8 cellular contexts compared by ENCODE assay signal in genomic region chr13:26222523-26223046, GRCh38. TPM values are rescaled to one million over a fixed set of nuclear protein-coding genes. Genes with fewer than 3 reads are reported as not detected.
DNase-seq lines count a peak whose midpoint lies in the region; ATAC-seq, FAIRE-seq and TF ChIP-seq lines count a peak whose summit lies in the region.

No MANE protein-coding gene starts in this region.

- no peak for DNase-seq in activated naive CD4-positive, alpha-beta T cell treated with anti-CD3 and anti-CD28 coated beads for 36 hours
- DNase-seq in activated naive CD4-positive, alpha-beta T cell (lab: John Stamatoyannopoulos, UW), result no peak
- no peak for DNase-seq in activated CD4-positive, alpha-beta memory T cell treated with anti-CD3 and anti-CD28 coated beads for 36 hours
- no peak for DNase-seq in left ventricle myocardium inferior
- no peak for DNase-seq in urothelium cell line (ENCODE audit: low spot score)
- no peak for DNase-seq in NCI-H446 treated with DMSO at 0.1 percent for 48 hours (lab: John Stamatoyannopoulos, UW)

- no peaks in the 10 kb centered on the region for H3K27me3 ChIP-seq in left ventricle myocardium inferior (ENCODE audit: low read depth)

- H3K27me3 Mint-ChIP-seq in activated naive CD4-positive, alpha-beta T cell treated with anti-CD3 and anti-CD28 coated beads for 36 hours (ENCODE audit: low read depth), result peaks cover 2% of the 10 kb centered on the region
- no peaks in the 10 kb centered on the region for H3K27me3 Mint-ChIP-seq in activated CD4-positive, alpha-beta memory T cell treated with anti-CD3 and anti-CD28 coated beads for 36 hours

- peak overlapping the region; percentile 100 for H3K27ac Mint-ChIP-seq in activated naive CD4-positive, alpha-beta T cell treated with anti-CD3 and anti-CD28 coated beads for 36 hours
- H3K27ac Mint-ChIP-seq in activated CD4-positive, alpha-beta memory T cell treated with anti-CD3 and anti-CD28 coated beads for 36 hours, result peak overlapping the region; percentile 100

- H3K9me3 Mint-ChIP-seq in activated naive CD4-positive, alpha-beta T cell treated with anti-CD3 and anti-CD28 coated beads for 36 hours, result no peaks in the 10 kb centered on the region
- H3K9me3 Mint-ChIP-seq in activated CD4-positive, alpha-beta memory T cell treated with anti-CD3 and anti-CD28 coated beads for 36 hours, result no peaks in the 10 kb centered on the region

- peak overlapping the region; percentile 98 for H3K27ac ChIP-seq in left ventricle myocardium inferior (replicated peaks)
- peak overlapping the region; percentile 92 to 100 (median 99) for H3K27ac ChIP-seq in skin epidermis

- H3K9me3 ChIP-seq in left ventricle myocardium inferior (replicated peaks), result no peaks in the 10 kb centered on the region

- TF ChIP-seq CTCF in left ventricle myocardium inferior (IDR thresholded peaks at IDR 0.05; ENCODE audit: borderline replicate concordance), result no peak

- ATAC-seq in HG03103 (IDR thresholded peaks at IDR 0.05; ENCODE audit: low read depth, unreplicated experiment), result peak; percentile 38

- FAIRE-seq in urothelium cell line (lab: Jason Lieb, UNC), result no peak

- CTCF ChIA-PET in activated naive CD4-positive, alpha-beta T cell treated with anti-CD3 and anti-CD28 coated beads for 36 hours (lab: Charles Lee), result interaction anchor here (0.6 to 5.6 kb wide), 3 partner anchors 32 to 78 kb away, joined by 3 to 33 read pairs (median 4); no protein-coding TSS in a partner anchor
- CTCF ChIA-PET in activated CD4-positive, alpha-beta memory T cell treated with anti-CD3 and anti-CD28 coated beads for 36 hours (lab: Charles Lee), result interaction anchor here (1.1 to 9.3 kb wide), 3 partner anchors 33 to 476 kb away, joined by 3 to 73 read pairs (median 5); no protein-coding TSS in a partner anchor

- H3K4me1 Mint-ChIP-seq in activated naive CD4-positive, alpha-beta T cell treated with anti-CD3 and anti-CD28 coated beads for 36 hours (ENCODE audit: low read depth), result peaks cover 27% of the 10 kb centered on the region
- H3K4me1 Mint-ChIP-seq in activated CD4-positive, alpha-beta memory T cell treated with anti-CD3 and anti-CD28 coated beads for 36 hours (ENCODE audit: low read depth), result peaks cover 30% of the 10 kb centered on the region

- peaks cover 21% of the 10 kb centered on the region for H3K36me3 ChIP-seq in left ventricle myocardium inferior

- H3K4me3 ChIP-seq in left ventricle myocardium inferior (peak overlapping the region; percentile 94), skin epidermis (peak overlapping the region; percentile 56 to 98 (median 91))

- intact Hi-C loops in activated naive CD4-positive, alpha-beta T cell treated with anti-CD3 and anti-CD28 coated beads for 36 hours (cut with micrococcal nuclease), result loop anchor here (1.0 to 10.0 kb wide), 6 partner anchors 348 to 1398 kb away; partner anchors contain the start of genes GTF3A, LNX2, NUP58 and POLR1D
- intact Hi-C loops in activated CD4-positive, alpha-beta memory T cell treated with anti-CD3 and anti-CD28 coated beads for 36 hours (cut with micrococcal nuclease), result no loop called here
- intact Hi-C loops in left ventricle myocardium inferior (cut with micrococcal nuclease), result no loop called here

- POLR2A ChIA-PET in activated CD4-positive, alpha-beta memory T cell treated with anti-CD3 and anti-CD28 coated beads for 36 hours (lab: Charles Lee), result interaction anchor here (1.3 to 2.1 kb wide), 3 partner anchors 31 to 37 kb away, joined by 4 to 11 read pairs (median 7); partner anchors contain the start of gene CDK8

- H3K4me3 Mint-ChIP-seq in activated naive CD4-positive, alpha-beta T cell treated with anti-CD3 and anti-CD28 coated beads for 36 hours, result peak overlapping the region; percentile 91
- H3K4me3 Mint-ChIP-seq in activated CD4-positive, alpha-beta memory T cell treated with anti-CD3 and anti-CD28 coated beads for 36 hours, result peak overlapping the region; percentile 94

- peaks cover 12% of the 10 kb centered on the region for H3K36me3 Mint-ChIP-seq in activated naive CD4-positive, alpha-beta T cell treated with anti-CD3 and anti-CD28 coated beads for 36 hours (ENCODE audit: low read depth)
- H3K36me3 Mint-ChIP-seq in activated CD4-positive, alpha-beta memory T cell treated with anti-CD3 and anti-CD28 coated beads for 36 hours, result peaks cover 20% of the 10 kb centered on the region

- peaks cover 48% of the 10 kb centered on the region for H3K4me1 ChIP-seq in left ventricle myocardium inferior

RNA-seq across cellular contexts. Expression of gene RNF6, which starts 0.5 kb away (rescaled TPM):
- total RNA-seq in activated naive CD4-positive, alpha-beta T cell treated with anti-CD3 and anti-CD28 coated beads for 36 hours, result 10 to 100 TPM; 38.2 to 39.4 TPM
- 10 to 100 TPM; 40.7 to 45.0 TPM for total RNA-seq in activated CD4-positive, alpha-beta memory T cell treated with anti-CD3 and anti-CD28 coated beads for 36 hours
- total RNA-seq in left ventricle myocardium inferior, result 20.6 TPM

RNA-seq across cellular contexts. Expression of gene CDK8, which starts 31.3 kb away (rescaled TPM):
- total RNA-seq in activated naive CD4-positive, alpha-beta T cell treated with anti-CD3 and anti-CD28 coated beads for 36 hours, result 10 to 100 TPM; 15.4 to 15.9 TPM
- total RNA-seq in activated CD4-positive, alpha-beta memory T cell treated with anti-CD3 and anti-CD28 coated beads for 36 hours, result 10 to 100 TPM; 14.6 to 15.0 TPM
- total RNA-seq in left ventricle myocardium inferior, result 11.1 TPM
